ENCODE assay signal across 13 cellular contexts in genomic region chr13:99367663-99368448, GRCh38.
DNase-seq lines count a peak whose midpoint lies in the region; ATAC-seq and TF ChIP-seq lines count a peak whose summit lies in the region.
"Had no signal": no experiment of that assay in that cellular context is flagged by ENCODE, and none has a peak within 500 bp of the region (broad histone marks: within the 10 kb centered on the region; RNA-seq: fewer than 3 reads in every experiment).

No MANE protein-coding gene starts in this region.

- H3K27me3 Mint-ChIP-seq in activated T-cell treated with anti-CD3 and anti-CD28 coated beads, Interleukin-2, amount 50 U/mL, for 72 hours (ENCODE audit: low read depth), result no peaks in the 10 kb centered on the region

- in situ Hi-C loops in GM13977 (cut with MboI; ENCODE audit: low pct_unique_long_range_greater_than_20kb, low sequenced_read_pairs, unreplicated experiment), result no loop called here

- H3K9me3 ChIP-seq in mucosa of rectum (ENCODE audit: control insufficient read depth in 2 of 2, low read length in 2 of 2), result no peaks in the 10 kb centered on the region
- H3K9me3 ChIP-seq in adrenal gland (replicated peaks in 1 of 3), result no peaks in the 10 kb centered on the region

- H3K9me3 Mint-ChIP-seq in activated T-cell treated with anti-CD3 and anti-CD28 coated beads, Interleukin-2, amount 50 U/mL, for 72 hours, result no peaks in the 10 kb centered on the region

- H3K27ac Mint-ChIP-seq in activated T-cell treated with anti-CD3 and anti-CD28 coated beads, Interleukin-2, amount 50 U/mL, for 72 hours, result peak overlapping the region; percentile 99

- peak overlapping the region; percentile 35 to 64 for H3K27ac ChIP-seq in mucosa of rectum (ENCODE audit: low read depth in 2 of 2, low read length in 2 of 2)
- H3K27ac ChIP-seq in adrenal gland, result no peak overlapping the region
- H3K27ac ChIP-seq: brain microvascular endothelial cell had no signal

- DNase-seq in GM13977 (ENCODE audit: low spot score) (no peak), SHP77 treated with DMSO at 0.1 percent for 48 hours (lab: John Stamatoyannopoulos, UW) (no peak), adrenal gland (no peak), epidermal melanocyte (ENCODE audit: insufficient read length, low spot score) (no peak), NCI-H748 treated with DMSO at 0.1 percent for 48 hours (lab: John Stamatoyannopoulos, UW) (no peak)
- DNase-seq in activated T-cell treated with anti-CD3 and anti-CD28 coated beads, Interleukin-2, amount 50 U/mL, for 72 hours, result no peak
- DNase-seq: activated CD4-positive, alpha-beta T cell treated with anti-CD3 and anti-CD28 coated beads for 4 hours; brain microvascular endothelial cell; Calu3; NCI-H2227 treated with DMSO at 0.1 percent for 48 hours; stimulated activated CD4-positive, alpha-beta T cell treated with anti-CD3 and anti-CD28 coated beads, Interleukin-2, amount 100 ng/mL, for 48 hours had no signal

- H3K9ac ChIP-seq in mucosa of rectum (ENCODE audit: low read depth in 1 of 2, low read length in 2 of 2), result peak overlapping the region in 1 of 2 donors; percentile 19

- H3K27me3 ChIP-seq in mucosa of rectum (ENCODE audit: control insufficient read depth in 2 of 2, insufficient read depth in 2 of 2, low read length in 2 of 2) (no peaks in the 10 kb centered on the region), adrenal gland (no peaks in the 10 kb centered on the region)
- H3K27me3 ChIP-seq: brain microvascular endothelial cell had no signal

- H3K4me3 ChIP-seq in mucosa of rectum (ENCODE audit: low read length in 2 of 2), result no peak overlapping the region
- no peak overlapping the region for H3K4me3 ChIP-seq in adrenal gland

- peaks cover 21 to 33% of the 10 kb centered on the region in 2 donors for H3K36me3 Mint-ChIP-seq in activated T-cell treated with anti-CD3 and anti-CD28 coated beads, Interleukin-2, amount 50 U/mL, for 72 hours (ENCODE audit: insufficient read depth in 2 of 2)

- peak; percentile 44 for ATAC-seq in HG02759 (IDR thresholded peaks at IDR 0.05; ENCODE audit: unreplicated experiment)
- peak; percentile 27 to 43 for ATAC-seq in activated T-cell treated with anti-CD3 and anti-CD28 coated beads, Interleukin-2, amount 50 U/mL, for 72 hours (replicated peaks in 1 of 2)

- intact Hi-C loops in adrenal gland (cut with DNase I), result no loop called here

- H3K4me1 ChIP-seq in mucosa of rectum (ENCODE audit: control insufficient read depth in 2 of 2, insufficient read depth in 2 of 2, low read length in 2 of 2) (peaks cover 0 to 9% of the 10 kb centered on the region in 2 donors), adrenal gland (replicated peaks in 1 of 2) (peaks cover 0 to 8% of the 10 kb centered on the region in 2 donors)

- 94 to 96% (median 95%) methylated on average over 16 of the region's 16 CpGs for WGBS in adrenal gland, 4 donors

- H3K4me3 Mint-ChIP-seq in activated T-cell treated with anti-CD3 and anti-CD28 coated beads, Interleukin-2, amount 50 U/mL, for 72 hours, result peak overlapping the region; percentile 72 to 94

- TF ChIP-seq POLR2A in adrenal gland (IDR thresholded peaks at IDR 0.05), result no peak

- peak; percentile 11 for TF ChIP-seq CTCF in GM13977 (IDR thresholded peaks at IDR 0.05; ENCODE audit: extremely low read depth, insufficient read depth, missing control alignments)
- TF ChIP-seq CTCF in adrenal gland (IDR thresholded peaks at IDR 0.05), result no peak

- H3K4me1 Mint-ChIP-seq in activated T-cell treated with anti-CD3 and anti-CD28 coated beads, Interleukin-2, amount 50 U/mL, for 72 hours (ENCODE audit: low read depth), result peaks cover 97% of the 10 kb centered on the region

- peaks cover 4 to 8% of the 10 kb centered on the region in 2 donors for H3K36me3 ChIP-seq in mucosa of rectum (ENCODE audit: control insufficient read depth in 2 of 2, insufficient read depth in 2 of 2, low read length in 2 of 2)
- no peaks in the 10 kb centered on the region for H3K36me3 ChIP-seq in adrenal gland (replicated peaks in 1 of 2)

Comparison
In these comparisons a context has a peak if more than half of its experiments do, and no peak if none do; other contexts are left out.
1. H3K27ac ChIP-seq: peak in mucosa of rectum (2 of 2); none in adrenal gland (0 of 5).